Comparison of ENCODE assay signal across 18 cellular contexts in the genomic region with DNA sequence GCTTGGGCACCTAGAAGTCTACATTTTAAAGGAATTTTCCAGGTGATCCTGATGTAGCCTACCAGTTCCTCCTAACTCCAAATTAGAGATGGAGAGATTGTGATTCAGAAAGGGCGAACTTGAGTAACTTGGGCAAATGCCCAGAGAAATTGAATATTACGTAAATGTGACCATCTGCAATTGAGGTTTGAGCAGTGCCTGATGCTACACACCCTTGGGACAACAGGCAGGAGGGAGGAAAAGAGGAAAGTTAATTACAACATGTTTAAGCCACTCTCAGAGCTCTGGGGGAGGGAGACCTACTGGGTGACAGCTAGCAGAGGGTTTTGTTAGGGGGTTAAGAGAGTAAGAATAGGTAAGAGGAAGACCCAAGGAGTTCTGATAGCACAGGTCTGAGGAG.
DNase-seq lines count a peak whose midpoint lies in the region; ATAC-seq and TF ChIP-seq lines count a peak whose summit lies in the region.
"Had no signal": no experiment of that assay in that cellular context is flagged by ENCODE, and none has a peak within 500 bp of the region (broad histone marks: within the 10 kb centered on the region; RNA-seq: fewer than 3 reads in every experiment).

No MANE protein-coding gene starts in this region.

- H3K27me3 ChIP-seq in left lung: no peaks in the 10 kb centered on the region

- CTCF ChIA-PET in RWPE1 (lab: Yijun Ruan, JAX): no interaction called here

- H3K4me3 ChIP-seq in AG10803 (ENCODE audit: low read length) (no peak overlapping the region), left lung (no peak overlapping the region)
- H3K4me3 ChIP-seq: GM12878 had no signal

- H3K27ac ChIP-seq in RWPE1 (peak overlapping the region; percentile 53), left lung (no peak overlapping the region)
- H3K27ac ChIP-seq: C4-2B, dorsolateral prefrontal cortex, foreskin keratinocyte, neutrophil had no signal

- no peaks in the 10 kb centered on the region for H3K36me3 ChIP-seq in left lung
- H3K36me3 ChIP-seq: neutrophil had no signal

- peaks cover 0 to 9% of the 10 kb centered on the region in 2 donors for H3K4me1 ChIP-seq in left lung

- DNase-seq in AG10803 (ENCODE audit: low read depth): peak; percentile 82
- peak; percentile 32 for DNase-seq in GM04504 (ENCODE audit: low read depth)
- no peak for DNase-seq in RWPE1 (ENCODE audit: low spot score)
- no peak for DNase-seq in left lung
- DNase-seq in NCI-H524 (lab: John Stamatoyannopoulos, UW): no peak
- DNase-seq in stimulated activated CD4-positive, alpha-beta T cell treated with anti-CD3 and anti-CD28 coated beads, Interleukin-4, amount 100 ng/mL, for 1 hour: no peak
- DNase-seq in DMS53 treated with DMSO at 0.1 percent for 48 hours (lab: John Stamatoyannopoulos, UW; ENCODE audit: unreplicated experiment): no peak
- no peak for DNase-seq in DMS79 treated with DMSO at 0.1 percent for 48 hours (lab: John Stamatoyannopoulos, UW)
- DNase-seq: activated effector memory CD4-positive, alpha-beta T cell treated with Interleukin-2 at 50 U/mL for 16 hours; dorsolateral prefrontal cortex; HFFc6; NCI-H2081 treated with DMSO at 0.1 percent for 48 hours; NCI-H774; stimulated activated naive CD8-positive, alpha-beta T cell treated with anti-CD3 and anti-CD28 coated beads, Interleukin-15, amount 100 ng/mL, for 72 hours had no signal

- H3K9me3 ChIP-seq in left lung: no peaks in the 10 kb centered on the region
- H3K9me3 ChIP-seq: neutrophil had no signal

- intact Hi-C loops in left lung (cut with DNase I): no loop called here

- ATAC-seq in left lung: peak; percentile 30
- ATAC-seq: foreskin keratinocyte; GM12878; stimulated activated naive CD8-positive, alpha-beta T cell treated with anti-CD3 and anti-CD28 coated beads, Interleukin-15, amount 100 ng/mL, for 72 hours had no signal

- TF ChIP-seq CTCF in AG10803 (conservative IDR thresholded peaks at IDR 0.05; ENCODE audit: low read length) (no peak), RWPE1 (conservative IDR thresholded peaks at IDR 0.05; ENCODE audit: low read depth) (no peak), left lung (IDR thresholded peaks at IDR 0.05) (no peak)

- POLR2A ChIA-PET in RWPE1 (lab: Yijun Ruan, JAX; ENCODE audit: low non-redundant PET): no interaction called here

Comparison
In these comparisons a context has a peak if more than half of its experiments do, and no peak if none do; other contexts are left out.
1. DNase-seq: peak in AG10803 (single experiment) and GM04504 (single experiment); none in RWPE1 (single experiment), left lung (0 of 2), NCI-H524 (0 of 2), stimulated activated CD4-positive, alpha-beta T cell treated with anti-CD3 and anti-CD28 coated beads, Interleukin-4, amount 100 ng/mL, for 1 hour (single experiment), DMS53 treated with DMSO at 0.1 percent for 48 hours (single experiment) and DMS79 treated with DMSO at 0.1 percent for 48 hours (single experiment).